Comparison of ENCODE assay signal across 18 cellular contexts in the genomic region with DNA sequence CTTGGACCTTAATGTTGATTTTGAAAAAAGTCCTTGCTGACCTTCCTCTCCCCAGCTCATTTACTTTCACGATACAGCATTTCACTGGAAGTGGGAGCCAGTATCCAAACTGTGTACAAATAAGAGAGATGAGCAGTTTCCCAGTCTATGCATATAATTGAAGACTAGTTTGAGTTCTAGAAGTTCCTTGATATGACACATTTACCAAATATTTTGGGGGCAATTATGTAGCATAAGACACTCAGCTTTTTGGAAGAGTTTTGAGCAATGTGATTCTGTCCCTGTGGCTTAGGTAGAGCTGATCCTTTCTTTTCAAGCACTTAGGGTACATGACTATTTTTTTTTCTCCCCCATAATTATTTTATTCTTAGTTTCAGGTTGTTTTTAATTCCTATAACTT. TPM values are rescaled to one million over a fixed set of nuclear protein-coding genes. Genes with fewer than 3 reads are reported as not detected.
"Had no signal": no experiment of that assay in that cellular context is flagged by ENCODE, and none has a peak within 500 bp of the region (broad histone marks: within the 10 kb centered on the region; RNA-seq: fewer than 3 reads in every experiment).

No MANE protein-coding gene starts in this region.

- ATAC-seq: activated CD4-positive, CD25-positive, alpha-beta regulatory T cell treated with anti-CD3 and anti-CD28 coated beads, Interleukin-2, amount 50 U/mL, for 24 hours; activated CD8-positive, alpha-beta T cell treated with anti-CD3 and anti-CD28 coated beads, Interleukin-2, amount 10 ng/mL, durations not matched to agents 7 days and 5 days; lower lobe of right lung; natural killer cell treated with Interleukin-12 subunit alpha and Interleukin-12 subunit beta and Interleukin-15 and Interleukin-18, amount 100 ng/mL, for 72 hours; SK-N-SH treated with all-trans-retinoic acid at 6 μM for 48 hours; stimulated activated naive CD8-positive, alpha-beta T cell treated with anti-CD3 and anti-CD28 coated beads, Interleukin-15, Interleukin-2, amounts not matched to agents 100 U/mL and 50 U/mL, for 24 hours had no signal

- H3K4me1 ChIP-seq: lower lobe of right lung, parathyroid adenoma had no signal

- H3K36me3 ChIP-seq: lower lobe of right lung, neutrophil, tibial artery had no signal

- H3K27me3 ChIP-seq: tibial artery had no signal

- H3K27ac ChIP-seq: lower lobe of right lung, neutrophil, parathyroid adenoma, tibial artery had no signal

- H3K4me3 ChIP-seq: lower lobe of right lung, tibial artery had no signal

- H3K9me3 ChIP-seq: lower lobe of right lung, neutrophil, tibial artery had no signal

- DNase-seq: activated CD4-positive, alpha-beta T cell treated with anti-CD3 and anti-CD28 coated beads, Interleukin-2, amount 10 ng/mL, durations not matched to agents 7 days and 5 days; activated CD8-positive, alpha-beta T cell treated with anti-CD3 and anti-CD28 coated beads, Interleukin-2, amount 10 ng/mL, durations not matched to agents 7 days and 5 days; activated naive CD4-positive, alpha-beta T cell treated with anti-CD3 and anti-CD28 coated beads for 36 hours; activated T-cell treated with anti-CD3 and anti-CD28 coated beads, Interleukin-2, amount 50 U/mL, for 24 hours; anterior cingulate cortex; central memory CD4-positive, alpha-beta T cell; cortex of kidney; lower lobe of right lung; stimulated activated CD4-positive, alpha-beta T cell treated with anti-CD3 and anti-CD28 coated beads, Interleukin-2, amount 100 ng/mL, for 24 hours; stimulated activated naive CD8-positive, alpha-beta T cell treated with anti-CD3 and anti-CD28 coated beads, Interleukin-15, Interleukin-2, amounts not matched to agents 100 U/mL and 50 U/mL, for 24 hours; substantia nigra; T-helper 1 cell; tibial artery had no signal

RNA-seq across cellular contexts. Expression of gene GIPC2, which starts 26.4 kb away (rescaled TPM):
- total RNA-seq: natural killer cell treated with Interleukin-12 subunit alpha and Interleukin-12 subunit beta and Interleukin-15 and Interleukin-18, amount 100 ng/mL, for 72 hours had no signal
